In the genomic region with DNA sequence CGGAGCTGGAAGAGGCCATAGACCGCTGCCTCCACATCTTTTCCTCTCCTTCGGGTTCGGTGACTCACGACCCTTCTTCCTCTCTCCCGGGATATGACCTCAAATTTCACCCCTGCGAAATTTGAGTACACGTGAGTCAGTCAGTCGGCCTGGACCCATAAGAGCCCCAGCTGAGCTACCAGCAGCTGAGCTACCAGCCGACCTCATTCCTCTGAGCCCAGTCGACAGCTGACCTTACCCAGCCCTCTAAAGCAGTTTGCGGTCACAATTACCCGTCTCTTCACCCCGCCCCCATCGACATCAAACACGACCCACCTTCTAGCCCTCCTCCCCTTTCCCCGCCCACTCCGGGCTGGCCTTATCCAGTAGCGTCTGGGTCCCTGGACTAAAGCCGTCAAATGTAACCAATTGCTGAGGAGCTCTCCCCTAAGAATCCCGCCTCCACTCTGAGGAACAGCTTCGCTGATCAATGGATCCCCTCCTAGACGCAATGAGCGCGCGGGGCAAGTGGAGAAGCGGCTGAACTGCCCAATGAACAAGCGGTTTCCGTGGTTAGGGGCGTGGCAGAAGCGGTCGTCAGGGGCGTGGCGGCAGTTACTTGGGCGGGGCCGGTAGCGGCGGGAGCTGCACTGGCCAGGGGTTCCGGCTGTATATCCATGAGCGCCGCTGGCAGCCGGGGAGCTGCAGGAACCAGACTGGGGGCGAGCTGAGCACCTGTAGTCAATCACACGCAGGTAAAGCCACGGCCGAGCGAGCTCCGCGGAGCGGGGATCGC, we compare ENCODE assay signal across 1 cellular context.
A peak's percentile ranks its signal among the peaks of the same experiment; 100 is the strongest.
TF ChIP-seq lines count a peak whose summit lies in the region.

A gene with protein sequence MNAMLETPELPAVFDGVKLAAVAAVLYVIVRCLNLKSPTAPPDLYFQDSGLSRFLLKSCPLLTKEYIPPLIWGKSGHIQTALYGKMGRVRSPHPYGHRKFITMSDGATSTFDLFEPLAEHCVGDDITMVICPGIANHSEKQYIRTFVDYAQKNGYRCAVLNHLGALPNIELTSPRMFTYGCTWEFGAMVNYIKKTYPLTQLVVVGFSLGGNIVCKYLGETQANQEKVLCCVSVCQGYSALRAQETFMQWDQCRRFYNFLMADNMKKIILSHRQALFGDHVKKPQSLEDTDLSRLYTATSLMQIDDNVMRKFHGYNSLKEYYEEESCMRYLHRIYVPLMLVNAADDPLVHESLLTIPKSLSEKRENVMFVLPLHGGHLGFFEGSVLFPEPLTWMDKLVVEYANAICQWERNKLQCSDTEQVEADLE (plus strand): TSS at position 627 of the 775 bp plus-strand sequence. CDS start 27,872 bp downstream, outside the sequence.

TF ChIP-seq in HEK293, 187 proteins besides CTCF, POLR2A, EP300 and RAD21 (continued from another document and continues in another):
- TF ChIP-seq, protein P1, sequence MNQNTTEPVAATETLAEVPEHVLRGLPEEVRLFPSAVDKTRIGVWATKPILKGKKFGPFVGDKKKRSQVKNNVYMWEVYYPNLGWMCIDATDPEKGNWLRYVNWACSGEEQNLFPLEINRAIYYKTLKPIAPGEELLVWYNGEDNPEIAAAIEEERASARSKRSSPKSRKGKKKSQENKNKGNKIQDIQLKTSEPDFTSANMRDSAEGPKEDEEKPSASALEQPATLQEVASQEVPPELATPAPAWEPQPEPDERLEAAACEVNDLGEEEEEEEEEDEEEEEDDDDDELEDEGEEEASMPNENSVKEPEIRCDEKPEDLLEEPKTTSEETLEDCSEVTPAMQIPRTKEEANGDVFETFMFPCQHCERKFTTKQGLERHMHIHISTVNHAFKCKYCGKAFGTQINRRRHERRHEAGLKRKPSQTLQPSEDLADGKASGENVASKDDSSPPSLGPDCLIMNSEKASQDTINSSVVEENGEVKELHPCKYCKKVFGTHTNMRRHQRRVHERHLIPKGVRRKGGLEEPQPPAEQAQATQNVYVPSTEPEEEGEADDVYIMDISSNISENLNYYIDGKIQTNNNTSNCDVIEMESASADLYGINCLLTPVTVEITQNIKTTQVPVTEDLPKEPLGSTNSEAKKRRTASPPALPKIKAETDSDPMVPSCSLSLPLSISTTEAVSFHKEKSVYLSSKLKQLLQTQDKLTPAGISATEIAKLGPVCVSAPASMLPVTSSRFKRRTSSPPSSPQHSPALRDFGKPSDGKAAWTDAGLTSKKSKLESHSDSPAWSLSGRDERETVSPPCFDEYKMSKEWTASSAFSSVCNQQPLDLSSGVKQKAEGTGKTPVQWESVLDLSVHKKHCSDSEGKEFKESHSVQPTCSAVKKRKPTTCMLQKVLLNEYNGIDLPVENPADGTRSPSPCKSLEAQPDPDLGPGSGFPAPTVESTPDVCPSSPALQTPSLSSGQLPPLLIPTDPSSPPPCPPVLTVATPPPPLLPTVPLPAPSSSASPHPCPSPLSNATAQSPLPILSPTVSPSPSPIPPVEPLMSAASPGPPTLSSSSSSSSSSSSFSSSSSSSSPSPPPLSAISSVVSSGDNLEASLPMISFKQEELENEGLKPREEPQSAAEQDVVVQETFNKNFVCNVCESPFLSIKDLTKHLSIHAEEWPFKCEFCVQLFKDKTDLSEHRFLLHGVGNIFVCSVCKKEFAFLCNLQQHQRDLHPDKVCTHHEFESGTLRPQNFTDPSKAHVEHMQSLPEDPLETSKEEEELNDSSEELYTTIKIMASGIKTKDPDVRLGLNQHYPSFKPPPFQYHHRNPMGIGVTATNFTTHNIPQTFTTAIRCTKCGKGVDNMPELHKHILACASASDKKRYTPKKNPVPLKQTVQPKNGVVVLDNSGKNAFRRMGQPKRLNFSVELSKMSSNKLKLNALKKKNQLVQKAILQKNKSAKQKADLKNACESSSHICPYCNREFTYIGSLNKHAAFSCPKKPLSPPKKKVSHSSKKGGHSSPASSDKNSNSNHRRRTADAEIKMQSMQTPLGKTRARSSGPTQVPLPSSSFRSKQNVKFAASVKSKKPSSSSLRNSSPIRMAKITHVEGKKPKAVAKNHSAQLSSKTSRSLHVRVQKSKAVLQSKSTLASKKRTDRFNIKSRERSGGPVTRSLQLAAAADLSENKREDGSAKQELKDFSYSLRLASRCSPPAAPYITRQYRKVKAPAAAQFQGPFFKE (tag by site-specific recombination; IDR thresholded peaks at IDR 0.05; ENCODE audit: borderline replicate concordance): no peak
- TF ChIP-seq ZNF48 (tag by site-specific recombination; IDR thresholded peaks at IDR 0.05): no peak
- peak; percentile 75 for TF ChIP-seq KLF10 (tag by site-specific recombination; IDR thresholded peaks at IDR 0.05)
- peak; percentile 63; the same call in 1 of the 2 replicates for TF ChIP-seq ZNF394 (tag by site-specific recombination; IDR thresholded peaks at IDR 0.05; ENCODE audit: borderline replicate concordance)
- peak; percentile 57; the same call in 1 of the 2 replicates for TF ChIP-seq ZNF76 (tag by site-specific recombination; IDR thresholded peaks at IDR 0.05; ENCODE audit: borderline replicate concordance, low read depth)
- TF ChIP-seq, protein P2, sequence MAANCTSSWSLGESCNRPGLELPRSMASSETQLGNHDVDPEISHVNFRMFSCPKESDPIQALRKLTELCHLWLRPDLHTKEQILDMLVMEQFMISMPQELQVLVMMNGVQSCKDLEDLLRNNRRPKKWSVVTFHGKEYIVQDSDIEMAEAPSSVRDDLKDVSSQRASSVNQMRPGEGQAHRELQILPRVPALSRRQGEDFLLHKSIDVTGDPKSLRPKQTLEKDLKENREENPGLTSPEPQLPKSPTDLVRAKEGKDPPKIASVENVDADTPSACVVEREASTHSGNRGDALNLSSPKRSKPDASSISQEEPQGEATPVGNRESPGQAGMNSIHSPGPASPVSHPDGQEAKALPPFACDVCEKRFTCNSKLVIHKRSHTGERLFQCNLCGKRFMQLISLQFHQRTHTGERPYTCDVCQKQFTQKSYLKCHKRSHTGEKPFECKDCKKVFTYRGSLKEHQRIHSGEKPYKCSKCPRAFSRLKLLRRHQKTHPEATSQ (tag by site-specific recombination; IDR thresholded peaks at IDR 0.05): peak; percentile 58; the same call in 1 of the 2 replicates
- TF ChIP-seq SP3 (tag by site-specific recombination; IDR thresholded peaks at IDR 0.05): peak; percentile 100
- TF ChIP-seq OSR2 (tag by site-specific recombination; IDR thresholded peaks at IDR 0.05): peak; percentile 97
- peak; percentile 3; the same call in 1 of the 2 replicates for TF ChIP-seq GLIS2 (tag by site-specific recombination; IDR thresholded peaks at IDR 0.05)
- peak; percentile 99 for TF ChIP-seq ZNF629 (tag by site-specific recombination; IDR thresholded peaks at IDR 0.05)
- TF ChIP-seq FEZF1 (tag by site-specific recombination; IDR thresholded peaks at IDR 0.05): peak; percentile 68
- peak; percentile 92 for TF ChIP-seq ZFHX2 (tag by site-specific recombination; conservative IDR thresholded peaks at IDR 0.05)
- peak; percentile 67; the same call in 1 of the 2 replicates for TF ChIP-seq IKZF3 (tag by site-specific recombination; IDR thresholded peaks at IDR 0.05)
- TF ChIP-seq, protein P3, sequence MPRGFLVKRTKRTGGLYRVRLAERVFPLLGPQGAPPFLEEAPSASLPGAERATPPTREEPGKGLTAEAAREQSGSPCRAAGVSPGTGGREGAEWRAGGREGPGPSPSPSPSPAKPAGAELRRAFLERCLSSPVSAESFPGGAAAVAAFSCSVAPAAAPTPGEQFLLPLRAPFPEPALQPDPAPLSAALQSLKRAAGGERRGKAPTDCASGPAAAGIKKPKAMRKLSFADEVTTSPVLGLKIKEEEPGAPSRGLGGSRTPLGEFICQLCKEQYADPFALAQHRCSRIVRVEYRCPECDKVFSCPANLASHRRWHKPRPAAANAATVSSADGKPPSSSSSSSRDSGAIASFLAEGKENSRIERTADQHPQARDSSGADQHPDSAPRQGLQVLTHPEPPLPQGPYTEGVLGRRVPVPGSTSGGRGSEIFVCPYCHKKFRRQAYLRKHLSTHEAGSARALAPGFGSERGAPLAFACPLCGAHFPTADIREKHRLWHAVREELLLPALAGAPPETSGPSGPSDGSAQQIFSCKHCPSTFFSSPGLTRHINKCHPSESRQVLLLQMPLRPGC (tag by site-specific recombination; IDR thresholded peaks at IDR 0.05): peak; percentile 93
- TF ChIP-seq ZNF366 (tag by site-specific recombination; conservative IDR thresholded peaks at IDR 0.05): peak; percentile 80
- 0 out of 2 replicates have a peak, but pooled peaks have one; percentile 63 for TF ChIP-seq ZBTB17 (tag by site-specific recombination; IDR thresholded peaks at IDR 0.05)
- TF ChIP-seq YY2 (tag by site-specific recombination; IDR thresholded peaks at IDR 0.05): no peak
- no peak for TF ChIP-seq ZNF211 (tag by site-specific recombination; IDR thresholded peaks at IDR 0.05; ENCODE audit: low read depth)
- TF ChIP-seq, protein P4, sequence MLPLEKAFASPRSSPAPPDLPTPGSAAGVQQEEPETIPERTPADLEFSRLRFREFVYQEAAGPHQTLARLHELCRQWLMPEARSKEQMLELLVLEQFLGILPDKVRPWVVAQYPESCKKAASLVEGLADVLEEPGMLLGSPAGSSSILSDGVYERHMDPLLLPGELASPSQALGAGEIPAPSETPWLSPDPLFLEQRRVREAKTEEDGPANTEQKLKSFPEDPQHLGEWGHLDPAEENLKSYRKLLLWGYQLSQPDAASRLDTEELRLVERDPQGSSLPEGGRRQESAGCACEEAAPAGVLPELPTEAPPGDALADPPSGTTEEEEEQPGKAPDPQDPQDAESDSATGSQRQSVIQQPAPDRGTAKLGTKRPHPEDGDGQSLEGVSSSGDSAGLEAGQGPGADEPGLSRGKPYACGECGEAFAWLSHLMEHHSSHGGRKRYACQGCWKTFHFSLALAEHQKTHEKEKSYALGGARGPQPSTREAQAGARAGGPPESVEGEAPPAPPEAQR (tag by site-specific recombination; IDR thresholded peaks at IDR 0.05): no peak
- no peak for TF ChIP-seq ZNF670 (tag by site-specific recombination; IDR thresholded peaks at IDR 0.05; ENCODE audit: low read depth)
- TF ChIP-seq, protein P5, sequence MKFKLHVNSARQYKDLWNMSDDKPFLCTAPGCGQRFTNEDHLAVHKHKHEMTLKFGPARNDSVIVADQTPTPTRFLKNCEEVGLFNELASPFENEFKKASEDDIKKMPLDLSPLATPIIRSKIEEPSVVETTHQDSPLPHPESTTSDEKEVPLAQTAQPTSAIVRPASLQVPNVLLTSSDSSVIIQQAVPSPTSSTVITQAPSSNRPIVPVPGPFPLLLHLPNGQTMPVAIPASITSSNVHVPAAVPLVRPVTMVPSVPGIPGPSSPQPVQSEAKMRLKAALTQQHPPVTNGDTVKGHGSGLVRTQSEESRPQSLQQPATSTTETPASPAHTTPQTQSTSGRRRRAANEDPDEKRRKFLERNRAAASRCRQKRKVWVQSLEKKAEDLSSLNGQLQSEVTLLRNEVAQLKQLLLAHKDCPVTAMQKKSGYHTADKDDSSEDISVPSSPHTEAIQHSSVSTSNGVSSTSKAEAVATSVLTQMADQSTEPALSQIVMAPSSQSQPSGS (tag by site-specific recombination; IDR thresholded peaks at IDR 0.05; ENCODE audit: low read depth): peak; percentile 69; the same call in 1 of the 2 replicates
- peak; percentile 94 for TF ChIP-seq SP7 (tag by site-specific recombination; IDR thresholded peaks at IDR 0.05)
- TF ChIP-seq GLIS1 (tag by site-specific recombination; IDR thresholded peaks at IDR 0.05): peak; percentile 22; the same call in 1 of the 2 replicates
- peak; percentile 100 for TF ChIP-seq SP2 (tag by site-specific recombination; IDR thresholded peaks at IDR 0.05)
- peak; percentile 62 for TF ChIP-seq ZNF600 (tag by site-specific recombination; IDR thresholded peaks at IDR 0.05)
- TF ChIP-seq ZNF585B (tag by site-specific recombination; IDR thresholded peaks at IDR 0.05): no peak
- peak; percentile 92 for TF ChIP-seq EGR2 (tag by site-specific recombination; IDR thresholded peaks at IDR 0.05; ENCODE audit: low read depth)
- TF ChIP-seq, protein P6, sequence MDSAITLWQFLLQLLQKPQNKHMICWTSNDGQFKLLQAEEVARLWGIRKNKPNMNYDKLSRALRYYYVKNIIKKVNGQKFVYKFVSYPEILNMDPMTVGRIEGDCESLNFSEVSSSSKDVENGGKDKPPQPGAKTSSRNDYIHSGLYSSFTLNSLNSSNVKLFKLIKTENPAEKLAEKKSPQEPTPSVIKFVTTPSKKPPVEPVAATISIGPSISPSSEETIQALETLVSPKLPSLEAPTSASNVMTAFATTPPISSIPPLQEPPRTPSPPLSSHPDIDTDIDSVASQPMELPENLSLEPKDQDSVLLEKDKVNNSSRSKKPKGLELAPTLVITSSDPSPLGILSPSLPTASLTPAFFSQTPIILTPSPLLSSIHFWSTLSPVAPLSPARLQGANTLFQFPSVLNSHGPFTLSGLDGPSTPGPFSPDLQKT (IDR thresholded peaks at IDR 0.05; ENCODE audit: borderline replicate concordance, low read depth, low read length): no peak
- TF ChIP-seq, protein P7, sequence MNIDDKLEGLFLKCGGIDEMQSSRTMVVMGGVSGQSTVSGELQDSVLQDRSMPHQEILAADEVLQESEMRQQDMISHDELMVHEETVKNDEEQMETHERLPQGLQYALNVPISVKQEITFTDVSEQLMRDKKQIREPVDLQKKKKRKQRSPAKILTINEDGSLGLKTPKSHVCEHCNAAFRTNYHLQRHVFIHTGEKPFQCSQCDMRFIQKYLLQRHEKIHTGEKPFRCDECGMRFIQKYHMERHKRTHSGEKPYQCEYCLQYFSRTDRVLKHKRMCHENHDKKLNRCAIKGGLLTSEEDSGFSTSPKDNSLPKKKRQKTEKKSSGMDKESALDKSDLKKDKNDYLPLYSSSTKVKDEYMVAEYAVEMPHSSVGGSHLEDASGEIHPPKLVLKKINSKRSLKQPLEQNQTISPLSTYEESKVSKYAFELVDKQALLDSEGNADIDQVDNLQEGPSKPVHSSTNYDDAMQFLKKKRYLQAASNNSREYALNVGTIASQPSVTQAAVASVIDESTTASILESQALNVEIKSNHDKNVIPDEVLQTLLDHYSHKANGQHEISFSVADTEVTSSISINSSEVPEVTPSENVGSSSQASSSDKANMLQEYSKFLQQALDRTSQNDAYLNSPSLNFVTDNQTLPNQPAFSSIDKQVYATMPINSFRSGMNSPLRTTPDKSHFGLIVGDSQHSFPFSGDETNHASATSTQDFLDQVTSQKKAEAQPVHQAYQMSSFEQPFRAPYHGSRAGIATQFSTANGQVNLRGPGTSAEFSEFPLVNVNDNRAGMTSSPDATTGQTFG (tag by site-specific recombination; IDR thresholded peaks at IDR 0.05; ENCODE audit: borderline replicate concordance): no peak
- TF ChIP-seq ZNF571 (tag by site-specific recombination; IDR thresholded peaks at IDR 0.05): no peak
- TF ChIP-seq ZNF324 (tag by site-specific recombination; IDR thresholded peaks at IDR 0.05): peak; percentile 93
- TF ChIP-seq KLF1 (tag by site-specific recombination; IDR thresholded peaks at IDR 0.05): peak; percentile 75
- TF ChIP-seq, protein P8, sequence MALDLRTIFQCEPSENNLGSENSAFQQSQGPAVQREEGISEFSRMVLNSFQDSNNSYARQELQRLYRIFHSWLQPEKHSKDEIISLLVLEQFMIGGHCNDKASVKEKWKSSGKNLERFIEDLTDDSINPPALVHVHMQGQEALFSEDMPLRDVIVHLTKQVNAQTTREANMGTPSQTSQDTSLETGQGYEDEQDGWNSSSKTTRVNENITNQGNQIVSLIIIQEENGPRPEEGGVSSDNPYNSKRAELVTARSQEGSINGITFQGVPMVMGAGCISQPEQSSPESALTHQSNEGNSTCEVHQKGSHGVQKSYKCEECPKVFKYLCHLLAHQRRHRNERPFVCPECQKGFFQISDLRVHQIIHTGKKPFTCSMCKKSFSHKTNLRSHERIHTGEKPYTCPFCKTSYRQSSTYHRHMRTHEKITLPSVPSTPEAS (tag by site-specific recombination; IDR thresholded peaks at IDR 0.05): 0 out of 2 replicates have a peak, but pooled peaks have one; percentile 22
- peak; percentile 76; the same call in 1 of the 2 replicates for TF ChIP-seq TCF7L2 (IDR thresholded peaks at IDR 0.05; ENCODE audit: borderline replicate concordance, low read depth, low read length)
- peak; percentile 86 for TF ChIP-seq MYNN (tag by site-specific recombination; IDR thresholded peaks at IDR 0.05; ENCODE audit: borderline replicate concordance)
- peak; percentile 88 for TF ChIP-seq ZBTB7A (tag by site-specific recombination; IDR thresholded peaks at IDR 0.05; ENCODE audit: low read depth)
- peak; percentile 16; the same call in 1 of the 2 replicates for TF ChIP-seq ZNF10 (tag by site-specific recombination; IDR thresholded peaks at IDR 0.05)
